ENCODE assay signal across 22 cellular contexts in genomic region chr6:168216741-168217140, GRCh38.
DNase-seq lines count a peak whose midpoint lies in the region; TF ChIP-seq lines count a peak whose summit lies in the region.
"Had no signal": no experiment of that assay in that cellular context is flagged by ENCODE, and none has a peak within 500 bp of the region (broad histone marks: within the 10 kb centered on the region; RNA-seq: fewer than 3 reads in every experiment).

No MANE protein-coding gene starts in this region.

- TF ChIP-seq CTCF in AG10803 (conservative IDR thresholded peaks at IDR 0.05; ENCODE audit: low read length): no peak
- no peak for TF ChIP-seq CTCF in choroid plexus epithelial cell (conservative IDR thresholded peaks at IDR 0.05; ENCODE audit: low read depth, low read length)
- TF ChIP-seq CTCF in neural crest cell (conservative IDR thresholded peaks at IDR 0.05): no peak
- TF ChIP-seq CTCF in GM10266 (IDR thresholded peaks at IDR 0.05; ENCODE audit: control insufficient read depth, insufficient read depth, low read depth, missing control alignments): no peak

- peaks cover 2% of the 10 kb centered on the region for H3K27me3 Mint-ChIP-seq in neural crest cell (ENCODE audit: low read depth)

- TF ChIP-seq EP300 in Ishikawa (IDR thresholded peaks at IDR 0.05; ENCODE audit: borderline replicate concordance): peak; percentile 57

- H3K4me3 Mint-ChIP-seq in neural crest cell: peak overlapping the region; percentile 21
- H3K4me3 Mint-ChIP-seq: CD8-positive, alpha-beta memory T cell; T-helper 1 cell treated with Interleukin-12 subunit alpha and Interleukin-12 subunit beta and Interleukin-4 antibody, amounts not matched to agents 30 μg/mL and 1 μg/mL, for 36 hours had no signal

- no peak for TF ChIP-seq RAD21 in Ishikawa (IDR thresholded peaks at IDR 0.05; ENCODE audit: low read depth)

- peaks cover 28% of the 10 kb centered on the region for H3K4me1 Mint-ChIP-seq in neural crest cell
- H3K4me1 Mint-ChIP-seq: CD8-positive, alpha-beta memory T cell had no signal

- H3K4me3 ChIP-seq in AG10803 (ENCODE audit: low read length): no peak overlapping the region
- no peak overlapping the region for H3K4me3 ChIP-seq in choroid plexus epithelial cell (ENCODE audit: low read depth, low read length)
- H3K4me3 ChIP-seq: cardiac muscle cell, lung had no signal

- H3K36me3 Mint-ChIP-seq in neural crest cell (ENCODE audit: low read depth): no peaks in the 10 kb centered on the region
- H3K36me3 Mint-ChIP-seq: CD8-positive, alpha-beta memory T cell had no signal

- H3K27ac Mint-ChIP-seq in neural crest cell (ENCODE audit: unreplicated experiment): peak overlapping the region; percentile 93
- H3K27ac Mint-ChIP-seq: CD8-positive, alpha-beta memory T cell; T-helper 1 cell treated with Interleukin-12 subunit alpha and Interleukin-12 subunit beta and Interleukin-4 antibody, amounts not matched to agents 30 μg/mL and 1 μg/mL, for 36 hours had no signal

- H3K9me3 Mint-ChIP-seq in neural crest cell: no peaks in the 10 kb centered on the region
- H3K9me3 Mint-ChIP-seq: T-helper 1 cell treated with Interleukin-12 subunit alpha and Interleukin-12 subunit beta and Interleukin-4 antibody, amounts not matched to agents 30 μg/mL and 1 μg/mL, for 36 hours had no signal

- DNase-seq in AG10803 (ENCODE audit: low read depth) (peak; percentile 12), choroid plexus epithelial cell (ENCODE audit: low read depth) (peak; percentile 34), neural crest cell (ENCODE audit: low read depth, low spot score) (no peak), NOMO-1 treated with DMSO at 0.1 percent for 48 hours (lab: John Stamatoyannopoulos, UW; ENCODE audit: unreplicated experiment) (no peak), GM10266 (ENCODE audit: extremely low spot score) (no peak), NCI-H2171 (lab: John Stamatoyannopoulos, UW) (no peak)
- DNase-seq in central memory CD4-positive, alpha-beta T cell: no peak
- DNase-seq: activated CD4-positive, alpha-beta T cell treated with anti-CD3 and anti-CD28 coated beads, Interleukin-2, amount 50 U/mL, for 1 hour; activated effector memory CD4-positive, alpha-beta T cell treated with Interleukin-2 at 50 U/mL for 16 hours; CD8-positive, alpha-beta memory T cell; foreskin keratinocyte; IMR-90; islet precursor cell; NCI-H2171 treated with DMSO at 0.1 percent for 48 hours; NCI-H748 treated with DMSO at 0.1 percent for 48 hours; SIG-M5; stimulated activated CD4-positive, alpha-beta T cell treated with anti-CD3 and anti-CD28 coated beads, Interleukin-2, amount 100 ng/mL, for 24 hours; stimulated activated naive CD4-positive, alpha-beta T cell treated with Interleukin-2 at 50 U/mL for 16 hours had no signal

TF ChIP-seq in Ishikawa, 13 proteins besides CTCF, POLR2A, EP300 and RAD21:
- TF ChIP-seq TEAD4 (IDR thresholded peaks at IDR 0.05) (peak; percentile 66; the same call in 1 of the 2 replicates), MAX (IDR thresholded peaks at IDR 0.05) (no peak; the same call in 1 of the 2 replicates), TCF12 (IDR thresholded peaks at IDR 0.05; ENCODE audit: low read depth) (peak; percentile 56; the same call in 1 of the 2 replicates), YY1 (IDR thresholded peaks at IDR 0.05; ENCODE audit: low read depth) (peak; percentile 46; the same call in 1 of the 2 replicates), TAF1 (IDR thresholded peaks at IDR 0.05; ENCODE audit: low read depth) (no peak), FOXM1 (IDR thresholded peaks at IDR 0.05; ENCODE audit: borderline replicate concordance, low read depth) (peak; percentile 23; the same call in 1 of the 2 replicates), EGR1 (IDR thresholded peaks at IDR 0.05) (no peak), CEBPB (IDR thresholded peaks at IDR 0.05) (no peak), NFIC (IDR thresholded peaks at IDR 0.05) (peak; percentile 58), REST (IDR thresholded peaks at IDR 0.05; ENCODE audit: low read depth) (no peak)
TF ChIP-seq in Ishikawa: peak in this region for 5.

Comparison
In these comparisons a context has a peak if more than half of its experiments do, and no peak if none do; other contexts are left out.
1. DNase-seq: peak in AG10803 (single experiment) and choroid plexus epithelial cell (single experiment); none in neural crest cell (single experiment), NOMO-1 treated with DMSO at 0.1 percent for 48 hours (single experiment), GM10266 (single experiment), NCI-H2171 (single experiment) and central memory CD4-positive, alpha-beta T cell (single experiment).